ENCODE assay signal across 23 cellular contexts in genomic region chr5:43993634-43994395, GRCh38.
"Had no signal": no experiment of that assay in that cellular context is flagged by ENCODE, and none has a peak within 500 bp of the region (broad histone marks: within the 10 kb centered on the region; RNA-seq: fewer than 3 reads in every experiment).

No MANE protein-coding gene starts in this region.

- DNase-seq: activated CD4-positive, alpha-beta T cell treated with anti-CD3 and anti-CD28 coated beads for 36 hours; activated CD4-positive, CD25-positive, alpha-beta regulatory T cell; activated effector memory CD4-positive, alpha-beta T cell treated with anti-CD3 and anti-CD28 coated beads, Interleukin-2, amount 50 U/mL, for 16 hours; activated naive CD4-positive, alpha-beta T cell treated with anti-CD3 and anti-CD28 coated beads for 36 hours; activated naive CD8-positive, alpha-beta T cell treated with anti-CD3 and anti-CD28 coated beads for 36 hours; activated T-cell treated with anti-CD3 and anti-CD28 coated beads for 4 hours; adrenal gland; dorsolateral prefrontal cortex; effector memory CD4-positive, alpha-beta T cell; erythroblast; hippocampal formation; left cardiac atrium; stimulated activated CD4-positive, alpha-beta T cell treated with anti-CD3 and anti-CD28 coated beads, Interleukin-15, amount 100 ng/mL, for 24 hours; stimulated activated CD4-positive, alpha-beta T cell treated with anti-CD3 and anti-CD28 coated beads, Interleukin-2, amount 100 ng/mL, for 24 hours; stimulated activated naive B cell treated with anti-CD40 and anti-IgM and Interleukin-4, amounts not matched to agents 10 μg/mL and 1 μg/mL and 100 μg/mL, for 72 hours; stomach had no signal

- FAIRE-seq: keratinocyte had no signal

- H3K27ac ChIP-seq: adrenal gland, ascending aorta, cardiac muscle cell, coronary artery, dorsolateral prefrontal cortex, gastroesophageal sphincter, stomach had no signal

- H3K36me3 ChIP-seq: adrenal gland, ascending aorta, cardiac muscle cell, gastroesophageal sphincter, stomach, tibial nerve had no signal

- H3K27me3 ChIP-seq: adrenal gland, ascending aorta, cardiac muscle cell, dorsolateral prefrontal cortex, gastroesophageal sphincter, stomach, tibial nerve had no signal

- H3K9me3 ChIP-seq: adrenal gland, ascending aorta, gastroesophageal sphincter, stomach, tibial nerve had no signal

- ATAC-seq: activated CD4-positive, alpha-beta T cell treated with anti-CD3 and anti-CD28 coated beads for 36 hours; gastroesophageal sphincter; stimulated activated naive B cell treated with anti-CD40 and anti-IgM and Interleukin-4, amounts not matched to agents 10 μg/mL and 1 μg/mL and 100 μg/mL, for 72 hours had no signal

- H3K4me3 ChIP-seq: adrenal gland, ascending aorta, cardiac muscle cell, coronary artery, dorsolateral prefrontal cortex, gastroesophageal sphincter, lung, stomach, tibial nerve had no signal
